In the genomic region with DNA sequence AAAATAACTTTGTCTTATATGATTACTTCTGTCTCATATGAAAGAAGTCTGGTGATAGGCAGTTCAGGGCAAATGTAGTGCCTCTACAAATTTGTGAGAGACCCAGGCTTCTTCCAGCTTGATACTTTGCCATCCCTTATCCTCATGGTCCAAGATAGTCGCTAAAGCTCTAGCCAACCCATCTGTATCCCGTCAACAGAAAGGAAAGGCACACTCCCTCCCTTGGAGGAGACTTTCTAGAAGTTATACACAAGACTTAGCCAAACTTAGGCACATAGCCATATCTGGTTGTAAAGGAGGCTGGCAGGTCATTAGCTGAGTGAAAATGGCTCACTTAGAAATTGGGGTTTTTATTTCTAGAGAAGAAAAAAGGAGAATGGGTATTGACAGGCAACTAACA, we compare ENCODE assay signal across 1 cellular context.
TF ChIP-seq lines count a peak whose summit lies in the region.

No MANE protein-coding gene starts in this region.

TF ChIP-seq in GM23338, 12 proteins besides CTCF, POLR2A, EP300 and RAD21 (continued from another document):
- TF ChIP-seq, protein P1, sequence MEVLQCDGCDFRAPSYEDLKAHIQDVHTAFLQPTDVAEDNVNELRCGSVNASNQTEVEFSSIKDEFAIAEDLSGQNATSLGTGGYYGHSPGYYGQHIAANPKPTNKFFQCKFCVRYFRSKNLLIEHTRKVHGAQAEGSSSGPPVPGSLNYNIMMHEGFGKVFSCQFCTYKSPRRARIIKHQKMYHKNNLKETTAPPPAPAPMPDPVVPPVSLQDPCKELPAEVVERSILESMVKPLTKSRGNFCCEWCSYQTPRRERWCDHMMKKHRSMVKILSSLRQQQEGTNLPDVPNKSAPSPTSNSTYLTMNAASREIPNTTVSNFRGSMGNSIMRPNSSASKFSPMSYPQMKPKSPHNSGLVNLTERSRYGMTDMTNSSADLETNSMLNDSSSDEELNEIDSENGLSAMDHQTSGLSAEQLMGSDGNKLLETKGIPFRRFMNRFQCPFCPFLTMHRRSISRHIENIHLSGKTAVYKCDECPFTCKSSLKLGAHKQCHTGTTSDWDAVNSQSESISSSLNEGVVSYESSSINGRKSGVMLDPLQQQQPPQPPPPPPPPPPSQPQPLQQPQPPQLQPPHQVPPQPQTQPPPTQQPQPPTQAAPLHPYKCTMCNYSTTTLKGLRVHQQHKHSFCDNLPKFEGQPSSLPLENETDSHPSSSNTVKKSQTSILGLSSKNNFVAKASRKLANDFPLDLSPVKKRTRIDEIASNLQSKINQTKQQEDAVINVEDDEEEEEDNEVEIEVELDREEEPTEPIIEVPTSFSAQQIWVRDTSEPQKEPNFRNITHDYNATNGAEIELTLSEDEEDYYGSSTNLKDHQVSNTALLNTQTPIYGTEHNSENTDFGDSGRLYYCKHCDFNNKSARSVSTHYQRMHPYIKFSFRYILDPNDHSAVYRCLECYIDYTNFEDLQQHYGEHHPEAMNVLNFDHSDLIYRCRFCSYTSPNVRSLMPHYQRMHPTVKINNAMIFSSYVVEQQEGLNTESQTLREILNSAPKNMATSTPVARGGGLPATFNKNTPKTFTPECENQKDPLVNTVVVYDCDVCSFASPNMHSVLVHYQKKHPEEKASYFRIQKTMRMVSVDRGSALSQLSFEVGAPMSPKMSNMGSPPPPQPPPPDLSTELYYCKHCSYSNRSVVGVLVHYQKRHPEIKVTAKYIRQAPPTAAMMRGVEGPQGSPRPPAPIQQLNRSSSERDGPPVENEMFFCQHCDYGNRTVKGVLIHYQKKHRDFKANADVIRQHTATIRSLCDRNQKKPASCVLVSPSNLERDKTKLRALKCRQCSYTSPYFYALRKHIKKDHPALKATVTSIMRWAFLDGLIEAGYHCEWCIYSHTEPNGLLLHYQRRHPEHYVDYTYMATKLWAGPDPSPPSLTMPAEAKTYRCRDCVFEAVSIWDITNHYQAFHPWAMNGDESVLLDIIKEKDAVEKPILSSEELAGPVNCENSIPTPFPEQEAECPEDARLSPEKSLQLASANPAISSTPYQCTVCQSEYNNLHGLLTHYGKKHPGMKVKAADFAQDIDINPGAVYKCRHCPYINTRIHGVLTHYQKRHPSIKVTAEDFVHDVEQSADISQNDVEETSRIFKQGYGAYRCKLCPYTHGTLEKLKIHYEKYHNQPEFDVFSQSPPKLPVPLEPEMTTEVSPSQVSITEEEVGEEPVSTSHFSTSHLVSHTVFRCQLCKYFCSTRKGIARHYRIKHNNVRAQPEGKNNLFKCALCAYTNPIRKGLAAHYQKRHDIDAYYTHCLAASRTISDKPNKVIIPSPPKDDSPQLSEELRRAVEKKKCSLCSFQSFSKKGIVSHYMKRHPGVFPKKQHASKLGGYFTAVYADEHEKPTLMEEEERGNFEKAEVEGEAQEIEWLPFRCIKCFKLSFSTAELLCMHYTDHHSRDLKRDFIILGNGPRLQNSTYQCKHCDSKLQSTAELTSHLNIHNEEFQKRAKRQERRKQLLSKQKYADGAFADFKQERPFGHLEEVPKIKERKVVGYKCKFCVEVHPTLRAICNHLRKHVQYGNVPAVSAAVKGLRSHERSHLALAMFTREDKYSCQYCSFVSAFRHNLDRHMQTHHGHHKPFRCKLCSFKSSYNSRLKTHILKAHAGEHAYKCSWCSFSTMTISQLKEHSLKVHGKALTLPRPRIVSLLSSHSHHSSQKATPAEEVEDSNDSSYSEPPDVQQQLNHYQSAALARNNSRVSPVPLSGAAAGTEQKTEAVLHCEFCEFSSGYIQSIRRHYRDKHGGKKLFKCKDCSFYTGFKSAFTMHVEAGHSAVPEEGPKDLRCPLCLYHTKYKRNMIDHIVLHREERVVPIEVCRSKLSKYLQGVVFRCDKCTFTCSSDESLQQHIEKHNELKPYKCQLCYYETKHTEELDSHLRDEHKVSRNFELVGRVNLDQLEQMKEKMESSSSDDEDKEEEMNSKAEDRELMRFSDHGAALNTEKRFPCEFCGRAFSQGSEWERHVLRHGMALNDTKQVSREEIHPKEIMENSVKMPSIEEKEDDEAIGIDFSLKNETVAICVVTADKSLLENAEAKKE (CRISPR knock-in tag; IDR thresholded peaks at IDR 0.05) = no peak
- TF ChIP-seq ETS1 (IDR thresholded peaks at IDR 0.05) (no peak), ZNF331 (CRISPR knock-in tag; IDR thresholded peaks at IDR 0.05; ENCODE audit: low read depth) (no peak), REST (IDR thresholded peaks at IDR 0.05; ENCODE audit: unreplicated experiment) (no peak), CREB1 (CRISPR knock-in tag; IDR thresholded peaks at IDR 0.05; ENCODE audit: low read depth) (no peak), JUNB (IDR thresholded peaks at IDR 0.05; ENCODE audit: unreplicated experiment) (no peak), NANOG (IDR thresholded peaks at IDR 0.05; ENCODE audit: borderline replicate concordance) (no peak)
